ENCODE assay signal across 8 cellular contexts in the genomic region with DNA sequence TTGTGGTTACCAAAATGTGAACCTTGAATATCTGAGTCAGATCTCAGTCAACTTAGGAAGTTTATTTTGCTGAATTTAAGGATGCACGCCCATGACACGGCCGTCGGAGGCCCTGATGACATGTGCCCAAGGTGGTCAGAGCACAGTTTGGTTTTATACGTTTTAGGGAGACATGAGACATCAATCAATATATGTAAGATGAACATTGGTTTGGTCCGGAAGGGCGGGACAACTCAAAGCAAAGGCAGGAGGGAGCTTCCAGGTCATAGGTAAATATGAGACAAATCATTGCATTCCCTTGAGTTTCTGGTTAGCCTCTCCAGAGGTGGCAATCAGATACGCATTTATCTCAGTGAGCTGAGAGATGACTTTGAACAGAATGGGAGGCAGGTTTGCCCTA. TPM values are rescaled to one million over a fixed set of nuclear protein-coding genes. Genes with fewer than 3 reads are reported as not detected.
DNase-seq lines count a peak whose midpoint lies in the region; ATAC-seq and TF ChIP-seq lines count a peak whose summit lies in the region.

No MANE protein-coding gene starts in this region.

- no peak overlapping the region for H3K14ac ChIP-seq in H9 (ENCODE audit: insufficient read depth, low read length)

- no peak for DNase-seq in H9
- no peak for DNase-seq in SJSA1 (ENCODE audit: low read depth in 1 of 2, low spot score in 2 of 2)
- DNase-seq in epithelial cell of proximal tubule (ENCODE audit: low read depth), result no peak
- no peak for DNase-seq in sigmoid colon
- no peak for DNase-seq in NCI-H1930 (lab: John Stamatoyannopoulos, UW)
- DNase-seq in UCSD-AML1 (lab: John Stamatoyannopoulos, UW; ENCODE audit: unreplicated experiment), result no peak

- peak overlapping the region; percentile 36 to 98 (median 96); a peak in 5 of 7 replicates for H3K27ac Mint-ChIP-seq in H9

- H3K4me2 ChIP-seq in H9 (ENCODE audit: insufficient read depth, insufficient read length, low read length), result peak overlapping the region; percentile 39

- no peak overlapping the region for H3K56ac ChIP-seq in H9 (ENCODE audit: insufficient read length, low read depth, low read length)

- no peak overlapping the region for H2BK20ac ChIP-seq in H9 (ENCODE audit: low read depth, low read length, poor library complexity, severe bottlenecking)

- H2AK5ac ChIP-seq in H9 (ENCODE audit: insufficient read length, low read length), result no peak overlapping the region

- H3K79me1 ChIP-seq in H9 (ENCODE audit: insufficient read depth, low read depth, low read length, poor library complexity, severe bottlenecking), result peaks cover 3% of the 10 kb centered on the region

- H4K8ac ChIP-seq in H9 (replicated peaks; ENCODE audit: insufficient read length, low read depth, low read length), result no peak overlapping the region

- no peak overlapping the region for H4K91ac ChIP-seq in H9 (ENCODE audit: insufficient read length, low read depth, low read length)

- no peaks in the 10 kb centered on the region for H3K9me3 ChIP-seq in H9 (ENCODE audit: control insufficient read depth, low read depth, low read length)
- H3K9me3 ChIP-seq in SJSA1 (replicated peaks), result no peaks in the 10 kb centered on the region
- H3K9me3 ChIP-seq in sigmoid colon, result no peaks in the 10 kb centered on the region

- no peak overlapping the region for H3K9ac ChIP-seq in H9 (ENCODE audit: extremely low read depth, insufficient read length, low read length)

- TF ChIP-seq CTCF in H9 (conservative IDR thresholded peaks at IDR 0.05) (no peak), epithelial cell of proximal tubule (conservative IDR thresholded peaks at IDR 0.05; ENCODE audit: low read depth, low read length) (no peak), sigmoid colon (IDR thresholded peaks at IDR 0.05) (no peak)

- 0 out of 5 replicates have a peak, but pooled peaks cover 0 to 2% of the 10 kb centered on the region in 2 experiments for H3K9me3 Mint-ChIP-seq in H9

- no peak overlapping the region for H2BK15ac ChIP-seq in H9 (ENCODE audit: low read depth, low read length)

- peaks cover 7% of the 10 kb centered on the region for H3K23me2 ChIP-seq in H9 (ENCODE audit: insufficient read length, low read depth, low read length, poor library complexity, severe bottlenecking)

- H3K4me3 Mint-ChIP-seq in H9, result peak overlapping the region; percentile 87 to 94

- peaks cover 21 to 24% of the 10 kb centered on the region in 2 experiments for H3K4me1 Mint-ChIP-seq in H9

- intact Hi-C loops in sigmoid colon (cut with DNase I), result no loop called here

- no peak overlapping the region for H3T11ph ChIP-seq in H9 (ENCODE audit: low read length)

- H4K5ac ChIP-seq in H9 (ENCODE audit: insufficient read length, low read depth, low read length), result no peak overlapping the region

- no peak overlapping the region for H3K27ac ChIP-seq in H9 (ENCODE audit: insufficient read length, low read depth, low read length)
- peak overlapping the region; percentile 95 for H3K27ac ChIP-seq in SJSA1
- H3K27ac ChIP-seq in sigmoid colon, result peak overlapping the region; percentile 91 to 98 (median 94)

- peak overlapping the region; percentile 91 for H3K4me3 ChIP-seq in SJSA1
- H3K4me3 ChIP-seq in epithelial cell of proximal tubule (ENCODE audit: low read depth, low read length), result peak overlapping the region; percentile 99
- H3K4me3 ChIP-seq in sigmoid colon, result peak overlapping the region in 3 of 4 donors; percentile 72 to 90 (median 89)

- no peaks in the 10 kb centered on the region for H3K27me3 Mint-ChIP-seq in H9 (ENCODE audit: low read depth)

- no peak overlapping the region for H3K23ac ChIP-seq in H9 (ENCODE audit: insufficient read length, low read depth, low read length)

- ATAC-seq in HG02610 (IDR thresholded peaks at IDR 0.05; ENCODE audit: unreplicated experiment) (no peak), GM19467 (IDR thresholded peaks at IDR 0.05; ENCODE audit: unreplicated experiment) (no peak)

- no peak for TF ChIP-seq POLR2A in sigmoid colon (IDR thresholded peaks at IDR 0.05)

- no peak overlapping the region for H2BK12ac ChIP-seq in H9 (ENCODE audit: insufficient read length, low read depth, low read length)

- H3K36me3 Mint-ChIP-seq in H9 (ENCODE audit: insufficient read depth in 1 of 3, low read depth in 3 of 3), result peaks cover 0 to 5% (median 5%) of the 10 kb centered on the region in 3 experiments; a peak in 4 of 7 replicates

- no peak for TF ChIP-seq EP300 in sigmoid colon (IDR thresholded peaks at IDR 0.05)

- H3K4me1 ChIP-seq in H9 (ENCODE audit: insufficient read depth, low read length), result no peaks in the 10 kb centered on the region; the same call in 1 of the 2 replicates
- peaks cover 29% of the 10 kb centered on the region for H3K4me1 ChIP-seq in SJSA1 (replicated peaks)
- H3K4me1 ChIP-seq in sigmoid colon, result peaks cover 0 to 43% (median 35%) of the 10 kb centered on the region in 4 donors

- H4K20me1 ChIP-seq in H9 (ENCODE audit: control insufficient read depth, insufficient read depth, insufficient read length), result no peaks in the 10 kb centered on the region

- H2BK5ac ChIP-seq in H9 (ENCODE audit: insufficient read length, low read length), result no peak overlapping the region

- no peak overlapping the region for H3K18ac ChIP-seq in H9 (ENCODE audit: insufficient read length, low read depth, low read length)

- H2BK120ac ChIP-seq in H9 (ENCODE audit: low read depth, low read length, poor library complexity, severe bottlenecking), result no peak overlapping the region

- H3K27me3 ChIP-seq in H9 (ENCODE audit: insufficient read depth, low read length), result no peaks in the 10 kb centered on the region
- H3K27me3 ChIP-seq in SJSA1 (replicated peaks), result no peaks in the 10 kb centered on the region
- no peaks in the 10 kb centered on the region for H3K27me3 ChIP-seq in sigmoid colon

- H2AFZ ChIP-seq in H9 (ENCODE audit: low read length), result no peak overlapping the region

- H3K79me2 ChIP-seq in H9 (ENCODE audit: insufficient read depth, low read length), result peaks cover 2% of the 10 kb centered on the region; the same call in 1 of the 2 replicates

- H3K36me3 ChIP-seq in SJSA1, result peaks cover 20% of the 10 kb centered on the region
- peaks cover 0 to 6% (median 0%) of the 10 kb centered on the region in 4 donors for H3K36me3 ChIP-seq in sigmoid colon

- H3K4ac ChIP-seq in H9 (ENCODE audit: low read depth, low read length), result no peak overlapping the region

- WGBS in H9 (ENCODE audit: extremely low coverage, insufficient read length, low lambda C conversion rate), result no CpG with 5 or more reads among the region's 8 CpGs
- 78 to 86% methylated on average over 8 of the region's 8 CpGs for WGBS in sigmoid colon, 2 donors

RNA-seq across cellular contexts. Expression of a gene that starts 1.0 kb away (rescaled TPM):
- total RNA-seq in H9 (2021) (53.4 and 53.7 TPM in 2 replicates), epithelial cell of proximal tubule (86.2 and 98.8 TPM in 2 replicates), sigmoid colon (100 to 1,000 TPM in 3 of 4 donors, 10 to 100 TPM in 1; 85.7 to 128 (median 109) TPM)
- total RNA-seq in SJSA1 (2014; rRNA removed; shearing (Covaris generic)), result 114 and 126 TPM in 2 replicates
- 10 to 100 TPM; 68.0 to 96.1 (median 90.4) TPM for polyA plus RNA-seq in sigmoid colon

RNA-seq across cellular contexts. Expression of a gene that starts 29.5 kb away (rescaled TPM):
- 0.26 and 0.53 TPM in 2 replicates for total RNA-seq in H9 (2021)
- not detected in 2 replicates for total RNA-seq in SJSA1 (2014; rRNA removed; shearing (Covaris generic))
- total RNA-seq in epithelial cell of proximal tubule, result not detected in 2 replicates
- 100 to 1,000 TPM in 1 of 4 donors, 10 to 100 TPM in 3; 28.5 to 126 (median 41.0) TPM for total RNA-seq in sigmoid colon
- polyA plus RNA-seq in sigmoid colon, result 10 to 100 TPM; 14.3 to 23.7 (median 20.4) TPM

Comparison
In these comparisons a context has a peak if more than half of its experiments do, and no peak if none do; other contexts are left out.
1. RNA of a gene that starts 29.5 kb away (total RNA-seq): 28.5 to 126 TPM in sigmoid colon; 0.26 to 0.53 TPM in H9, not detected in SJSA1 and not detected in epithelial cell of proximal tubule; every median in the first group is over 10 times any median in the second.
2. Peak in every context shown above with its lines, with median percentiles within 50 percentile points of each other: H3K4me3 ChIP-seq.